ENCODE assay signal across 15 cellular contexts in the genomic region with DNA sequence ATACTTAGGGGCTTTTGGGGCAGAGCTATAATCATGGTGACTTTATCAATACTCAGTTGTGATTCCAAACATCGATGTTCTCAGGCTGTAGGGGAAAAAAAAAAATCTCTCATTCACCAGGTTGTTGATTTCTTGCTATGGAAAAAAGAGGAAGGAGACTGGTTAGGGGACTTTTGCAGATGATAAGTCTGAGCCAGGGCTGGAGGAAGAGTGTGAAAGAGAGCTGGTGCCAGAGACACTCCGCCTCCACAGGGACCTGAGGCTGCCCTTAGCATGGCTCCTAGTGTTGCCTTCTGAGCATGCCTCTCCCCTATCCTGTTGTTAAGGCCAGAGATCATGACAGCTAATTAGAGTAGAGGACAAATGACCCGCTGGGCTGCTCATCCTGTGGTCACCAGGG. TPM values are rescaled to one million over a fixed set of nuclear protein-coding genes. Genes with fewer than 3 reads are reported as not detected.
DNase-seq lines count a peak whose midpoint lies in the region; ATAC-seq, FAIRE-seq and TF ChIP-seq lines count a peak whose summit lies in the region.
"Had no signal": no experiment of that assay in that cellular context is flagged by ENCODE, and none has a peak within 500 bp of the region (broad histone marks: within the 10 kb centered on the region; RNA-seq: fewer than 3 reads in every experiment).

No MANE protein-coding gene starts in this region.

- no peak for ATAC-seq in stimulated activated naive CD8-positive, alpha-beta T cell treated with anti-CD3 and anti-CD28 coated beads, Interleukin-15, Interleukin-2, amounts not matched to agents 100 U/mL and 50 U/mL, for 24 hours
- ATAC-seq in HepG2 (no peak), HG03097 (IDR thresholded peaks at IDR 0.05; ENCODE audit: low FRiP score, unreplicated experiment) (no peak), GM21619 (IDR thresholded peaks at IDR 0.05; ENCODE audit: unreplicated experiment) (no peak)
- ATAC-seq: left colon had no signal

- BruUV-seq in HepG2 (replicated peaks; lab: Mats Ljungman, UMichigan) = no TSS peak

- no peak overlapping the region for H3K4me2 ChIP-seq in HepG2 (ENCODE audit: low read depth, low read length)
- H3K4me2 ChIP-seq: hepatocyte had no signal

- H3K4me3 ChIP-seq in HepG2 (replicated peaks in 1 of 3; ENCODE audit: insufficient read depth in 1 of 3, low read depth in 2 of 3, low read length in 3 of 3) = no peak overlapping the region
- H3K4me3 ChIP-seq: hepatocyte, MG63 had no signal

- in situ Hi-C loops in HepG2 (cut with HindIII; ENCODE audit: extremely low pct_ligation_motif_present, low pct_unique_long_range_greater_than_20kb) = loop anchor here (10.0 kb wide), 1 partner anchor 187 kb away; no protein-coding TSS in a partner anchor

- WGBS in HepG2 (ENCODE audit: low lambda C conversion rate) = 89% methylated on average over 3 of the region's 3 CpGs

- no peaks in the 10 kb centered on the region for H3K79me2 ChIP-seq in HepG2 (ENCODE audit: insufficient read depth, low read length)
- H3K79me2 ChIP-seq: hepatocyte had no signal

- H3K27me3 Mint-ChIP-seq in stimulated activated naive CD8-positive, alpha-beta T cell treated with anti-CD3 and anti-CD28 coated beads, Interleukin-15, Interleukin-2, amounts not matched to agents 100 ng/mL and 50 ng/mL, for 24 hours = peaks cover 2% of the 10 kb centered on the region

- peak overlapping the region; percentile 41 for H3K27ac Mint-ChIP-seq in stimulated activated naive CD8-positive, alpha-beta T cell treated with anti-CD3 and anti-CD28 coated beads, Interleukin-15, Interleukin-2, amounts not matched to agents 100 ng/mL and 50 ng/mL, for 24 hours

- H3K4me3 Mint-ChIP-seq in stimulated activated naive CD8-positive, alpha-beta T cell treated with anti-CD3 and anti-CD28 coated beads, Interleukin-15, Interleukin-2, amounts not matched to agents 100 ng/mL and 50 ng/mL, for 24 hours = no peak overlapping the region

- H3K27me3 ChIP-seq in HepG2 (ENCODE audit: control insufficient read depth in 1 of 2, insufficient read depth in 2 of 2, low read length in 2 of 2) = no peaks in the 10 kb centered on the region
- H3K27me3 ChIP-seq: hepatocyte, MG63 had no signal

- TF ChIP-seq CTCF in HepG2 (CRISPR knock-in tag; IDR thresholded peaks at IDR 0.05) = no peak

- H3K36me3 Mint-ChIP-seq in stimulated activated naive CD8-positive, alpha-beta T cell treated with anti-CD3 and anti-CD28 coated beads, Interleukin-15, Interleukin-2, amounts not matched to agents 100 ng/mL and 50 ng/mL, for 24 hours (ENCODE audit: low read depth) = no peaks in the 10 kb centered on the region

- no peak overlapping the region for H2AFZ ChIP-seq in HepG2 (ENCODE audit: low read length)
- H2AFZ ChIP-seq: hepatocyte had no signal

- no peaks in the 10 kb centered on the region for H4K20me1 ChIP-seq in HepG2 (ENCODE audit: insufficient read depth, low read length)

- TF ChIP-seq POLR2A in HepG2 (IDR thresholded peaks at IDR 0.05; ENCODE audit: insufficient read depth in 1 of 2, low read depth in 2 of 2, low read length in 2 of 2) = no peak

- H3K27ac ChIP-seq in HepG2 (ENCODE audit: extremely low read length, insufficient read depth, low read length) = peak overlapping the region; percentile 23
- H3K27ac ChIP-seq: hepatocyte, RWPE1 had no signal

- H3K4me1 Mint-ChIP-seq in stimulated activated naive CD8-positive, alpha-beta T cell treated with anti-CD3 and anti-CD28 coated beads, Interleukin-15, Interleukin-2, amounts not matched to agents 100 ng/mL and 50 ng/mL, for 24 hours (ENCODE audit: low read depth) = peaks cover 22% of the 10 kb centered on the region

- POLR2A ChIA-PET in HepG2 (lab: Yijun Ruan, JAX) = interaction anchor here (1.6 kb wide), 1 partner anchor 39 kb away, joined by 4 read pairs; no protein-coding TSS in a partner anchor

- no peak for TF ChIP-seq RAD21 in HepG2 (CRISPR knock-in tag; IDR thresholded peaks at IDR 0.05)

- TF ChIP-seq EP300 in HepG2 (IDR thresholded peaks at IDR 0.05; ENCODE audit: low read depth in 2 of 2, low read length in 2 of 2) (no peak), HepG2 (CRISPR knock-in tag; IDR thresholded peaks at IDR 0.05; ENCODE audit: borderline replicate concordance) (no peak)

- CTCF ChIA-PET in HepG2 (lab: Yijun Ruan, JAX; ENCODE audit: low intra/inter-chr PET ratio, low total read pairs) = no interaction called here

- intact Hi-C loops in HepG2 (cut with micrococcal nuclease; ENCODE audit: unreplicated experiment) = no loop called here

- H3K9me3 Mint-ChIP-seq in stimulated activated naive CD8-positive, alpha-beta T cell treated with anti-CD3 and anti-CD28 coated beads, Interleukin-15, Interleukin-2, amounts not matched to agents 100 ng/mL and 50 ng/mL, for 24 hours = no peaks in the 10 kb centered on the region

- peaks cover 100% of the 10 kb centered on the region for H3K4me1 ChIP-seq in HepG2 (ENCODE audit: insufficient read depth, low read length)

- no peak for DNase-seq in stimulated activated naive CD8-positive, alpha-beta T cell treated with anti-CD3 and anti-CD28 coated beads, Interleukin-15, Interleukin-2, amounts not matched to agents 100 U/mL and 50 U/mL, for 24 hours
- DNase-seq in RPMI8226 (peak; percentile 41), HepG2 (ENCODE audit: low spot score) (no peak), NCI-H345 treated with DMSO at 0.1 percent for 48 hours (lab: John Stamatoyannopoulos, UW; ENCODE audit: unreplicated experiment) (no peak)
- no peak for DNase-seq in stimulated activated CD4-positive, alpha-beta T cell treated with anti-CD3 and anti-CD28 coated beads, Interleukin-4, amount 100 ng/mL, for 4 hours
- DNase-seq: dermis blood vessel endothelial cell, left colon, MG63, NCI-H446 treated with DMSO at 0.1 percent for 48 hours had no signal

- no peaks in the 10 kb centered on the region for H3K36me3 ChIP-seq in HepG2 (replicated peaks in 1 of 2; ENCODE audit: control insufficient read depth in 1 of 2, insufficient read depth in 2 of 2, low read length in 2 of 2)
- H3K36me3 ChIP-seq: MG63 had no signal

- FAIRE-seq in HepG2 (lab: Jason Lieb, UNC) = no peak
- FAIRE-seq: TTC549 had no signal

- no peaks in the 10 kb centered on the region for H3K9me3 ChIP-seq in HepG2 (ENCODE audit: low read length)
- H3K9me3 ChIP-seq: MG63 had no signal

- no peak overlapping the region for H3K9ac ChIP-seq in HepG2 (ENCODE audit: insufficient read depth, low read depth, low read length)

RNA-seq across cellular contexts. Expression of a gene that starts 16.9 kb away (rescaled TPM):
- 0.60 and 1.2 TPM in 2 replicates for total RNA-seq in HepG2 (2016; rRNA removed; fragmentation: Illumina TruSeq; extraction: Trizol)
- 0.53 and 0.61 TPM in 2 replicates for total RNA-seq in HepG2 (2016; cell fraction: cytosol; rRNA removed; fragmentation: Illumina TruSeq; extraction: Trizol; ENCODE audit: low read depth)
- total RNA-seq in HepG2 (2016; cell fraction: insoluble cytoplasmic fraction; rRNA removed; fragmentation: Illumina TruSeq; extraction: Trizol) = 0.43 and 0.89 TPM in 2 replicates
- total RNA-seq in HepG2 (2016; cell fraction: membrane; rRNA removed; fragmentation: Illumina TruSeq; extraction: Trizol) = 0.90 and 0.96 TPM in 2 replicates
- 1.0 and 1.1 TPM in 2 replicates for total RNA-seq in HepG2 (2016; cell fraction: nucleus; rRNA removed; fragmentation: Illumina TruSeq; extraction: Trizol)
- 0.38 and 0.59 TPM in 2 replicates for polyA plus RNA-seq in HepG2 (2011; rRNA removed)
- 0.24 and 0.28 TPM in 2 replicates for polyA plus RNA-seq in HepG2 (2011; cell fraction: cytosol; rRNA removed)
- 0.84 and 1.1 TPM in 2 replicates for polyA plus RNA-seq in HepG2 (2011; cell fraction: nucleus; rRNA removed)
- polyA plus RNA-seq in HepG2 (2012) = 0.49 and 1.2 TPM in 2 replicates
- polyA plus RNA-seq in HepG2 (2016; cell fraction: cytosol; fragmentation: Illumina TruSeq; extraction: Trizol; ENCODE audit: low read depth) = 0.42 and 0.53 TPM in 2 replicates
- 0.80 and 0.84 TPM in 2 replicates for polyA plus RNA-seq in HepG2 (2016; cell fraction: insoluble cytoplasmic fraction; fragmentation: Illumina TruSeq; extraction: Trizol; ENCODE audit: low read depth)
- 0.63 and 0.65 TPM in 2 replicates for polyA plus RNA-seq in HepG2 (2016; cell fraction: membrane; fragmentation: Illumina TruSeq; extraction: Trizol; ENCODE audit: low read depth)
- 1.5 and 1.6 TPM in 2 replicates for polyA plus RNA-seq in HepG2 (2016; cell fraction: nucleus; fragmentation: Illumina TruSeq; extraction: Trizol; ENCODE audit: insufficient read depth, low read depth)
- polyA minus RNA-seq in HepG2 (2011; rRNA and poly(A)+ RNA removed; ENCODE audit: low replicate concordance) = 0.05 and 0.22 TPM in 2 replicates
- not detected in 2 replicates for polyA minus RNA-seq in HepG2 (2011; cell fraction: cytosol; rRNA and poly(A)+ RNA removed)
- polyA minus RNA-seq in HepG2 (2011; cell fraction: nucleus; rRNA and poly(A)+ RNA removed) = 0.77 and 0.99 TPM in 2 replicates

RNA-seq across cellular contexts. Expression of a gene that starts 42.9 kb away (rescaled TPM):
- total RNA-seq in HepG2 (2016; rRNA removed; fragmentation: Illumina TruSeq; extraction: Trizol) = 125 and 128 TPM in 2 replicates
- total RNA-seq in HepG2 (2016; cell fraction: cytosol; rRNA removed; fragmentation: Illumina TruSeq; extraction: Trizol; ENCODE audit: low read depth) = 57.0 and 62.1 TPM in 2 replicates
- 114 and 129 TPM in 2 replicates for total RNA-seq in HepG2 (2016; cell fraction: insoluble cytoplasmic fraction; rRNA removed; fragmentation: Illumina TruSeq; extraction: Trizol)
- 156 and 159 TPM in 2 replicates for total RNA-seq in HepG2 (2016; cell fraction: membrane; rRNA removed; fragmentation: Illumina TruSeq; extraction: Trizol)
- 69.6 and 73.3 TPM in 2 replicates for total RNA-seq in HepG2 (2016; cell fraction: nucleus; rRNA removed; fragmentation: Illumina TruSeq; extraction: Trizol)
- 245 and 282 TPM in 2 replicates for polyA plus RNA-seq in HepG2 (2011; rRNA removed)
- polyA plus RNA-seq in HepG2 (2011; cell fraction: cytosol; rRNA removed) = 177 and 210 TPM in 2 replicates
- 217 and 220 TPM in 2 replicates for polyA plus RNA-seq in HepG2 (2011; cell fraction: nucleus; rRNA removed)
- 123 and 145 TPM in 2 replicates for polyA plus RNA-seq in HepG2 (2012)
- 33.4 and 34.1 TPM in 2 replicates for polyA plus RNA-seq in HepG2 (2016; cell fraction: cytosol; fragmentation: Illumina TruSeq; extraction: Trizol; ENCODE audit: low read depth)
- 101 and 109 TPM in 2 replicates for polyA plus RNA-seq in HepG2 (2016; cell fraction: insoluble cytoplasmic fraction; fragmentation: Illumina TruSeq; extraction: Trizol; ENCODE audit: low read depth)
- 91.3 and 96.0 TPM in 2 replicates for polyA plus RNA-seq in HepG2 (2016; cell fraction: membrane; fragmentation: Illumina TruSeq; extraction: Trizol; ENCODE audit: low read depth)
- 119 and 131 TPM in 2 replicates for polyA plus RNA-seq in HepG2 (2016; cell fraction: nucleus; fragmentation: Illumina TruSeq; extraction: Trizol; ENCODE audit: insufficient read depth, low read depth)
- polyA minus RNA-seq in HepG2 (2011; rRNA and poly(A)+ RNA removed; ENCODE audit: low replicate concordance) = 194 and 636 TPM in 2 replicates
- polyA minus RNA-seq in HepG2 (2011; cell fraction: cytosol; rRNA and poly(A)+ RNA removed) = 178 and 203 TPM in 2 replicates
- 53.7 and 80.4 TPM in 2 replicates for polyA minus RNA-seq in HepG2 (2011; cell fraction: nucleus; rRNA and poly(A)+ RNA removed)

RNA-seq across cellular contexts. Expression of a gene that starts 43.8 kb away (rescaled TPM):
- total RNA-seq in HepG2 (2016; rRNA removed; fragmentation: Illumina TruSeq; extraction: Trizol) = 209 and 287 TPM in 2 replicates
- 29.0 and 31.7 TPM in 2 replicates for total RNA-seq in HepG2 (2016; cell fraction: cytosol; rRNA removed; fragmentation: Illumina TruSeq; extraction: Trizol; ENCODE audit: low read depth)
- 214 and 298 TPM in 2 replicates for total RNA-seq in HepG2 (2016; cell fraction: insoluble cytoplasmic fraction; rRNA removed; fragmentation: Illumina TruSeq; extraction: Trizol)
- total RNA-seq in HepG2 (2016; cell fraction: membrane; rRNA removed; fragmentation: Illumina TruSeq; extraction: Trizol) = 35.4 and 36.1 TPM in 2 replicates
- total RNA-seq in HepG2 (2016; cell fraction: nucleus; rRNA removed; fragmentation: Illumina TruSeq; extraction: Trizol) = 83.7 and 87.5 TPM in 2 replicates
- polyA plus RNA-seq in HepG2 (2011; rRNA removed) = 107 and 110 TPM in 2 replicates
- 278 and 291 TPM in 2 replicates for polyA plus RNA-seq in HepG2 (2011; cell fraction: cytosol; rRNA removed)
- 55.5 and 61.4 TPM in 2 replicates for polyA plus RNA-seq in HepG2 (2011; cell fraction: nucleus; rRNA removed)
- 178 and 251 TPM in 2 replicates for polyA plus RNA-seq in HepG2 (2012)
- polyA plus RNA-seq in HepG2 (2016; cell fraction: cytosol; fragmentation: Illumina TruSeq; extraction: Trizol; ENCODE audit: low read depth) = 35.3 and 40.6 TPM in 2 replicates
- polyA plus RNA-seq in HepG2 (2016; cell fraction: insoluble cytoplasmic fraction; fragmentation: Illumina TruSeq; extraction: Trizol; ENCODE audit: low read depth) = 420 and 438 TPM in 2 replicates
- 35.8 and 37.4 TPM in 2 replicates for polyA plus RNA-seq in HepG2 (2016; cell fraction: membrane; fragmentation: Illumina TruSeq; extraction: Trizol; ENCODE audit: low read depth)
- polyA plus RNA-seq in HepG2 (2016; cell fraction: nucleus; fragmentation: Illumina TruSeq; extraction: Trizol; ENCODE audit: insufficient read depth, low read depth) = 132 and 146 TPM in 2 replicates
- polyA minus RNA-seq in HepG2 (2011; rRNA and poly(A)+ RNA removed; ENCODE audit: low replicate concordance) = 134 and 369 TPM in 2 replicates
- 72.3 and 74.0 TPM in 2 replicates for polyA minus RNA-seq in HepG2 (2011; cell fraction: cytosol; rRNA and poly(A)+ RNA removed)
- polyA minus RNA-seq in HepG2 (2011; cell fraction: nucleus; rRNA and poly(A)+ RNA removed) = 83.2 and 93.4 TPM in 2 replicates
